In the genomic region with DNA sequence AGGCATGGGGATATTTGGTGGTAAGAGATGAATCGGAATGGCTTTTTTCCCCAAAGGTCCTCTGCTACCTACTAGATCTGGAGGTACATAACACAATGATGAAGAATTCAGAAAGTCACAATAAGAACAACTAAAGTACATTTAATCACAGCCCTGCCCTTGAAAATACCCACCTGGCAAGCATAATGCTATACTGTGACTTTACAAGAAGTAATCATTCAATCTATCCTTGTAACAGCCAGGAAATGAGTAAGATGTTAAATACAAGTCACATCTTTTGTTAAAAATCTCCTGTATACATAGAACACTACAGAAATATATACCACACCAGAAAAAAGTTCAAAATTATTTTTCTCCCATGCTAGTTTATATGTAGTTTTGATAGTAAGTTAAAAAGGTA, we compare ENCODE assay signal across 27 cellular contexts.
"Had no signal": no experiment of that assay in that cellular context is flagged by ENCODE, and none has a peak within 500 bp of the region (broad histone marks: within the 10 kb centered on the region; RNA-seq: fewer than 3 reads in every experiment).

No MANE protein-coding gene starts in this region.

- H3K4me3 ChIP-seq: ascending aorta, MG63, Peyer's patch, SJCRH30 had no signal

- H3K27ac ChIP-seq: ascending aorta, Peyer's patch, SJCRH30, SK-N-MC had no signal

- H3K36me3 ChIP-seq: ascending aorta, MG63, Peyer's patch, SJCRH30 had no signal

- H3K9me3 ChIP-seq: ascending aorta, MG63, Peyer's patch had no signal

- DNase-seq: activated CD4-positive, alpha-beta T cell treated with anti-CD3 and anti-CD28 coated beads, Interleukin-2, amount 10 ng/mL, durations not matched to agents 24 days and 14 days; activated CD4-positive, alpha-beta T cell treated with anti-CD3 and anti-CD28 coated beads, Interleukin-2, amount 50 U/mL, for 4 hours; activated CD8-positive, alpha-beta T cell treated with anti-CD3 and anti-CD28 coated beads for 36 hours; activated effector memory CD4-positive, alpha-beta T cell treated with anti-CD3 and anti-CD28 coated beads, Interleukin-2, amount 50 U/mL, for 16 hours; activated naive CD4-positive, alpha-beta T cell; activated naive CD4-positive, alpha-beta T cell treated with anti-CD3 and anti-CD28 coated beads, Interleukin-2, amount 50 U/mL, for 16 hours; activated naive CD8-positive, alpha-beta T cell treated with anti-CD3 and anti-CD28 coated beads for 36 hours; activated T-cell treated with anti-CD3 and anti-CD28 coated beads, Interleukin-2, amount 50 U/mL, for 1 hour; activated T-cell treated with anti-CD3 and anti-CD28 coated beads, Interleukin-2, amount 50 U/mL, for 72 hours; amniotic stem cell; central memory CD4-positive, alpha-beta T cell; KBM-7; MG63; NCI-H1048; NCI-H1105 treated with DMSO at 0.1 percent for 48 hours; NCI-H1436; NCI-H1694 treated with DMSO at 0.1 percent for 48 hours; NCI-H2029; NCI-H345; NCI-H524 treated with DMSO at 0.1 percent for 48 hours; Peyer's patch; Right ventricle myocardium superior; RPMI8226 had no signal

- H3K4me1 ChIP-seq: ascending aorta, Peyer's patch had no signal

- H3K27me3 ChIP-seq: ascending aorta, MG63, Peyer's patch, SJCRH30 had no signal

- ATAC-seq: activated CD8-positive, alpha-beta T cell treated with anti-CD3 and anti-CD28 coated beads for 36 hours; activated T-cell treated with anti-CD3 and anti-CD28 coated beads, Interleukin-2, amount 50 U/mL, for 72 hours; activated T-helper 17 cell treated with anti-CD3 and anti-CD28 coated beads, Interleukin-2, amount 50 U/mL, for 72 hours had no signal
